17 cellular contexts compared by ENCODE assay signal in the genomic region with DNA sequence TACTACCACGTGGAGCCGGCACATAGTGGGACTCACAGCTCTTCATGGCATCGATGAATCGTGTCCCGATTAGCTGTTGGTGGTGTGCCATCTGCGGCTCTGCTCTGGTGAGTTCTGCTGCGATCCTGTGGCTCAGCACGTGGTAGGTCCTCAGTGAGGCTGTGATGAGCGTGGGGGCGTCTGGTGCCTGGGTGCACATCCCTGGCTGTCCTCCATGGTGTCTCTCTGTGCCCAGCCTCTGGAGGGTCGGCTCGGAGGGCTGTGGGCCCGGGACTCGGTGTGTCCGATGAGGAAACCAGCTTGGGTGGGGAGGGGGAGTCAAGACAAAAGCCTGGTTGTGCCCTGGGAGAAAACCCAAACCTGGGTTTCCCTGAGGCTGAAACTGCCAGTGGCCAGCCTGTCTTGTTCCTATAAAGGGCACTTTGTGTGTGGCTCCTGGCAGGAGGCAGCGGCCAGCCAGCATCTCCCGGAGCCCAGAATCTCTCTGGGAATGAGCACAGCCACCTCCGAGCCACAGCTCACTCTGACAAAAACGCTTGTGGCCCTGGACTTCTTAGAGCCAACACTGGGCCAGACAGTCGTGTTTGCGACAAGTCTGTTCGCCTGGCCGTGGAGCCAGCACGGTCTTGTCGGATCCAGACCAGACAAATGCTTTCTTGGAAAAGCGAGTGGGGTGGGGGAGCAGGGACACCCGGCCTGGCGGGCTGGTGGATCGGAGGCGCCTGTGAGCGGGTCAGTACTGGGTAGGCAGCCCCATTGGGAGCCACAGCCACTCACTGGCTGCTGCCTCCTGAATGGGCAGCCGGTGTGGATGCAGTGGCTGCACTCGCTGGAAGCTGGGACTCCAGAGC. TPM values are rescaled to one million over a fixed set of nuclear protein-coding genes. Genes with fewer than 3 reads are reported as not detected.
DNase-seq lines count a peak whose midpoint lies in the region; TF ChIP-seq lines count a peak whose summit lies in the region.
"Had no signal": no experiment of that assay in that cellular context is flagged by ENCODE, and none has a peak within 500 bp of the region (broad histone marks: within the 10 kb centered on the region; RNA-seq: fewer than 3 reads in every experiment).

No MANE protein-coding gene starts in this region.

- no peak overlapping the region for H4K12ac ChIP-seq in trophoblast cell (ENCODE audit: low read depth, low read length)

- no peak for TF ChIP-seq CTCF in uterus (IDR thresholded peaks at IDR 0.05)

- H3K36me3 Mint-ChIP-seq in activated T-helper 1 cell treated with anti-CD3 and anti-CD28 coated beads, Interleukin-12 subunit alpha, Interleukin-12 subunit beta, Interleukin-2, Interleukin-4 antibody, amounts not matched to agents 30 ng/mL and 10 ng/mL and 1 ng/mL, durations not matched to agents 14 hours and 24 hours and 36 hours (ENCODE audit: low read depth): peaks cover 5% of the 10 kb centered on the region
- H3K36me3 Mint-ChIP-seq: activated naive CD4-positive, alpha-beta T cell treated with anti-CD3 and anti-CD28 coated beads, Interleukin-2, amount 50 U/mL, for 24 hours; naive thymus-derived CD8-positive, alpha-beta T cell; stimulated activated naive B cell treated with anti-CD40 and anti-IgM and Interleukin-4, amounts not matched to agents 10 μg/mL and 1 μg/mL and 100 μg/mL, for 72 hours had no signal

- no peaks in the 10 kb centered on the region for H3K27me3 Mint-ChIP-seq in activated T-helper 1 cell treated with anti-CD3 and anti-CD28 coated beads, Interleukin-12 subunit alpha, Interleukin-12 subunit beta, Interleukin-2, Interleukin-4 antibody, amounts not matched to agents 30 ng/mL and 10 ng/mL and 1 ng/mL, durations not matched to agents 14 hours and 24 hours and 36 hours (ENCODE audit: insufficient read depth)
- H3K27me3 Mint-ChIP-seq: activated naive CD4-positive, alpha-beta T cell treated with anti-CD3 and anti-CD28 coated beads, Interleukin-2, amount 50 U/mL, for 24 hours; central memory CD8-positive, alpha-beta T cell; naive thymus-derived CD8-positive, alpha-beta T cell; stimulated activated naive B cell treated with anti-CD40 and anti-IgM and Interleukin-4, amounts not matched to agents 10 μg/mL and 1 μg/mL and 100 μg/mL, for 72 hours had no signal

- TF ChIP-seq POLR2A in uterus (IDR thresholded peaks at IDR 0.05): no peak

- WGBS in trophoblast cell (ENCODE audit: extremely low coverage, insufficient coverage, insufficient read length): no CpG with 5 or more reads among the region's 33 CpGs

- H3K23ac ChIP-seq in trophoblast cell (ENCODE audit: low read length): no peak overlapping the region

- H3K79me2 ChIP-seq in trophoblast cell (ENCODE audit: control insufficient read depth, insufficient read depth, low read length, poor library complexity): peaks cover 71% of the 10 kb centered on the region

- peaks cover 17% of the 10 kb centered on the region for H3K4me1 Mint-ChIP-seq in activated T-helper 1 cell treated with anti-CD3 and anti-CD28 coated beads, Interleukin-12 subunit alpha, Interleukin-12 subunit beta, Interleukin-2, Interleukin-4 antibody, amounts not matched to agents 30 ng/mL and 10 ng/mL and 1 ng/mL, durations not matched to agents 14 hours and 24 hours and 36 hours (ENCODE audit: low read depth)
- H3K4me1 Mint-ChIP-seq: activated naive CD4-positive, alpha-beta T cell treated with anti-CD3 and anti-CD28 coated beads, Interleukin-2, amount 50 U/mL, for 24 hours; central memory CD8-positive, alpha-beta T cell; naive thymus-derived CD8-positive, alpha-beta T cell had no signal

- no peak overlapping the region for H3K4me3 Mint-ChIP-seq in activated T-helper 1 cell treated with anti-CD3 and anti-CD28 coated beads, Interleukin-12 subunit alpha, Interleukin-12 subunit beta, Interleukin-2, Interleukin-4 antibody, amounts not matched to agents 30 ng/mL and 10 ng/mL and 1 ng/mL, durations not matched to agents 14 hours and 24 hours and 36 hours
- H3K4me3 Mint-ChIP-seq: activated naive CD4-positive, alpha-beta T cell treated with anti-CD3 and anti-CD28 coated beads, Interleukin-2, amount 50 U/mL, for 24 hours; central memory CD8-positive, alpha-beta T cell; naive thymus-derived CD8-positive, alpha-beta T cell; stimulated activated naive B cell treated with anti-CD40 and anti-IgM and Interleukin-4, amounts not matched to agents 10 μg/mL and 1 μg/mL and 100 μg/mL, for 72 hours had no signal

- no peak overlapping the region for H2AFZ ChIP-seq in trophoblast cell (ENCODE audit: insufficient read depth, low read length, poor library complexity)

- intact Hi-C loops in uterus (cut with DNase I; ENCODE audit: low total_unique reads): no loop called here
- intact Hi-C loops in activated T-helper 1 cell treated with anti-CD3 and anti-CD28 coated beads, Interleukin-12 subunit alpha, Interleukin-12 subunit beta, Interleukin-2, Interleukin-4 antibody, amounts not matched to agents 30 ng/mL and 10 ng/mL and 1 ng/mL, durations not matched to agents 14 hours and 24 hours and 36 hours (cut with micrococcal nuclease): no loop called here

- H2BK5ac ChIP-seq in trophoblast cell (ENCODE audit: low read depth, low read length, poor library complexity): no peak overlapping the region

- H3K27me3 ChIP-seq in trophoblast cell (ENCODE audit: insufficient read depth, low read length): no peaks in the 10 kb centered on the region
- no peaks in the 10 kb centered on the region for H3K27me3 ChIP-seq in uterus

- no peak overlapping the region for H3K4me2 ChIP-seq in trophoblast cell (ENCODE audit: low read length)

- DNase-seq in globus pallidus (ENCODE audit: low spot score) (peak; percentile 90), trophoblast cell (peak in 1 of 2 donors; percentile 16), uterus (no peak), NCI-H2227 treated with DMSO at 0.1 percent for 48 hours (lab: John Stamatoyannopoulos, UW) (no peak), NCI-H1092 treated with DMSO at 0.1 percent for 48 hours (lab: John Stamatoyannopoulos, UW) (no peak)
- no peak for DNase-seq in activated T-helper 1 cell treated with anti-CD3 and anti-CD28 coated beads, Interleukin-12 subunit alpha, Interleukin-12 subunit beta, Interleukin-2, Interleukin-4 antibody, amounts not matched to agents 30 ng/mL and 10 ng/mL and 1 ng/mL, durations not matched to agents 14 hours and 24 hours and 36 hours (ENCODE audit: low spot score)
- DNase-seq: activated CD4-positive, CD25-positive, alpha-beta regulatory T cell; activated CD8-positive, alpha-beta memory T cell treated with anti-CD3 and anti-CD28 coated beads, Interleukin-2, amount 50 U/mL, for 48 hours; DMS79 treated with DMSO at 0.1 percent for 48 hours; Karpas-422; left colon; naive thymus-derived CD8-positive, alpha-beta T cell; NCI-H446 treated with DMSO at 0.1 percent for 48 hours; stimulated activated naive B cell treated with anti-CD40 and anti-IgM and Interleukin-4, amounts not matched to agents 10 μg/mL and 1 μg/mL and 100 μg/mL, for 72 hours had no signal

- H2BK120ac ChIP-seq in trophoblast cell (ENCODE audit: insufficient read depth, low read length, poor library complexity): no peak overlapping the region

- H4K91ac ChIP-seq in trophoblast cell (ENCODE audit: low read depth, low read length): no peak overlapping the region

- H2BK12ac ChIP-seq in trophoblast cell (ENCODE audit: low read length): no peak overlapping the region

- no peaks in the 10 kb centered on the region for H3K79me1 ChIP-seq in trophoblast cell (ENCODE audit: low read length)

- no peak overlapping the region for H3K14ac ChIP-seq in trophoblast cell (ENCODE audit: low read length)

- H3K27ac Mint-ChIP-seq in activated T-helper 1 cell treated with anti-CD3 and anti-CD28 coated beads, Interleukin-12 subunit alpha, Interleukin-12 subunit beta, Interleukin-2, Interleukin-4 antibody, amounts not matched to agents 30 ng/mL and 10 ng/mL and 1 ng/mL, durations not matched to agents 14 hours and 24 hours and 36 hours: no peak overlapping the region
- H3K27ac Mint-ChIP-seq: activated naive CD4-positive, alpha-beta T cell treated with anti-CD3 and anti-CD28 coated beads, Interleukin-2, amount 50 U/mL, for 24 hours; stimulated activated naive B cell treated with anti-CD40 and anti-IgM and Interleukin-4, amounts not matched to agents 10 μg/mL and 1 μg/mL and 100 μg/mL, for 72 hours had no signal

- H3K4me1 ChIP-seq in trophoblast cell (ENCODE audit: control insufficient read depth in 1 of 2, insufficient read depth in 2 of 2, low read length in 2 of 2): peaks cover 25 to 48% of the 10 kb centered on the region in 2 experiments
- peaks cover 5 to 35% of the 10 kb centered on the region in 2 donors for H3K4me1 ChIP-seq in uterus

- H3K36me3 ChIP-seq in trophoblast cell (ENCODE audit: control insufficient read depth in 1 of 2, insufficient read depth in 2 of 2, low read length in 2 of 2) (peaks cover 63 to 72% of the 10 kb centered on the region in 2 experiments), uterus (no peaks in the 10 kb centered on the region)

- H4K8ac ChIP-seq in trophoblast cell (ENCODE audit: low read depth, low read length): no peak overlapping the region

- H3K4me3 ChIP-seq in trophoblast cell (ENCODE audit: low read depth, low read length): no peak overlapping the region
- no peak overlapping the region for H3K4me3 ChIP-seq in uterus

- no peaks in the 10 kb centered on the region for H3K9me3 Mint-ChIP-seq in activated T-helper 1 cell treated with anti-CD3 and anti-CD28 coated beads, Interleukin-12 subunit alpha, Interleukin-12 subunit beta, Interleukin-2, Interleukin-4 antibody, amounts not matched to agents 30 ng/mL and 10 ng/mL and 1 ng/mL, durations not matched to agents 14 hours and 24 hours and 36 hours
- H3K9me3 Mint-ChIP-seq: activated naive CD4-positive, alpha-beta T cell treated with anti-CD3 and anti-CD28 coated beads, Interleukin-2, amount 50 U/mL, for 24 hours; central memory CD8-positive, alpha-beta T cell; naive thymus-derived CD8-positive, alpha-beta T cell; stimulated activated naive B cell treated with anti-CD40 and anti-IgM and Interleukin-4, amounts not matched to agents 10 μg/mL and 1 μg/mL and 100 μg/mL, for 72 hours had no signal

- no peak overlapping the region for H2AK5ac ChIP-seq in trophoblast cell (ENCODE audit: low read length)

- H3K9me3 ChIP-seq in trophoblast cell (ENCODE audit: insufficient read depth, low read depth, low read length): peaks cover 2% of the 10 kb centered on the region
- H3K9me3 ChIP-seq in uterus: no peaks in the 10 kb centered on the region

- peak overlapping the region; percentile 9 for H3K18ac ChIP-seq in trophoblast cell (ENCODE audit: low read length)

- H3K4ac ChIP-seq in trophoblast cell (ENCODE audit: low read depth, low read length): peak overlapping the region; percentile 93

- H3K9ac ChIP-seq in trophoblast cell (ENCODE audit: low read length): no peak overlapping the region

- H3K27ac ChIP-seq in angular gyrus (ENCODE audit: low read depth, low read length): peak overlapping the region; percentile 32
- no peak overlapping the region for H3K27ac ChIP-seq in trophoblast cell (ENCODE audit: low read depth, low read length)
- H3K27ac ChIP-seq in uterus: peak overlapping the region; percentile 39 to 92

RNA-seq across cellular contexts. Expression of gene SPSB1, which starts 31.8 kb away (rescaled TPM):
- 85.2 and 90.2 TPM in 2 replicates for polyA plus RNA-seq in trophoblast cell (2013)
- 10 to 100 TPM; 12.3 to 29.6 (median 20.7) TPM for total RNA-seq in uterus
- 8.9 and 10.0 TPM in 2 replicates for total RNA-seq in activated T-helper 1 cell treated with anti-CD3 and anti-CD28 coated beads, Interleukin-12 subunit alpha, Interleukin-12 subunit beta, Interleukin-2, Interleukin-4 antibody, amounts not matched to agents 30 ng/mL and 10 ng/mL and 1 ng/mL, durations not matched to agents 14 hours and 24 hours and 36 hours
